Comparison of ENCODE assay signal across 1 cellular context in genomic region chr11:67408437-67409200, GRCh38.
TF ChIP-seq lines count a peak whose summit lies in the region.

No MANE protein-coding gene starts in this region.

TF ChIP-seq in HEK293, 187 proteins besides CTCF, POLR2A, EP300 and RAD21:
- TF ChIP-seq ZXDB (tag by site-specific recombination; IDR thresholded peaks at IDR 0.05) (no peak), GLIS1 (tag by site-specific recombination; IDR thresholded peaks at IDR 0.05) (0 out of 2 replicates have a peak, but pooled peaks have one; percentile 7)
